Comparison of ENCODE assay signal across 9 cellular contexts in the genomic region with DNA sequence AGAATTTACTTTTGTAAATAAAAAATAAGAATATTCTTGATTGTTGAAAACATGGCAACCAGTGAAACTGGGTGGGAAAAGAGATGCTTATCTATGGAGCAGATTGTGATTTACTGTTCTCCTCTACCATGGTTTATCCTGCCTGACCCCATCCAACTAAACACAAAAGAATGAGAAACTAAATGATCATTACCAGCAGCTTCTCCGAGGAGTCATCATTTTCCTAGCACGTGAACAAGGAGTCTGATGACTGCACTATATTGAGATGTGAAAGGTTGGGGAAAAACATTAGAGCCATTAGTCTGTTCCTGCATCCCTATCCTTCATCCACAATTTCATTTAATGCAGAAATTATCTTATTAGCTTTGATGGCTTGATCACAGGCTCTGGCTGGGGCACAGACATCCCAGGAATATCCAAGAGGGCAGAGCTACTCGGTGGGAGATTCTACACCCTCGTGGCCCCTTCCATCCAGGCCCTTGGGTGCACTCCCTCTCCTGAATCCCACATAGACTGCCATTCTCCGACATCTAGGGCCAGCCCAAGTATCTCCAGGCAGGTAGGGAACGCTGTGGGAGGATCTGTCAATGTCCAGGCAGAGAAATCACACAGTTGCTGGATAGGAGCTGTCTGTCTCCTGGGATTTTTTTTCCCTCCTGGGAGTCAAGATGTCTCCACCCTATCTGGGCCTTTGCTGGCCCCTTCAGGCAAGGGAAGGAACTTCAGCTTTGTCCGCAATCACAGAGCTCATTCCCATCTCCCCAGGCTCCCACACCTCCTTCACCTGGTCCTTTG. TPM values are rescaled to one million over a fixed set of nuclear protein-coding genes. Genes with fewer than 3 reads are reported as not detected.
A peak's percentile ranks its signal among the peaks of the same experiment; 100 is the strongest.
DNase-seq lines count a peak whose midpoint lies in the region; ATAC-seq and TF ChIP-seq lines count a peak whose summit lies in the region.
"Had no signal": no experiment of that assay in that cellular context is flagged by ENCODE, and none has a peak within 500 bp of the region (broad histone marks: within the 10 kb centered on the region; RNA-seq: fewer than 3 reads in every experiment).

No MANE protein-coding gene starts in this region.

- ATAC-seq in left lobe of liver (peak; percentile 81), upper lobe of left lung (ENCODE audit: low FRiP score in 2 of 2) (peak; percentile 64 to 69)

- TF ChIP-seq POLR2A in upper lobe of left lung (IDR thresholded peaks at IDR 0.05), result no peak
- TF ChIP-seq POLR2A in vagina (IDR thresholded peaks at IDR 0.05), result no peak

- H3K27ac Mint-ChIP-seq in brain, result no peak overlapping the region
- H3K27ac Mint-ChIP-seq: IgD-negative memory B cell had no signal

- H3K27me3 Mint-ChIP-seq in brain, result peaks cover 32% of the 10 kb centered on the region

- H3K27me3 ChIP-seq in upper lobe of left lung (no peaks in the 10 kb centered on the region), vagina (no peaks in the 10 kb centered on the region)

- H3K27ac ChIP-seq in upper lobe of left lung (no peak overlapping the region), vagina (no peak overlapping the region)

- intact Hi-C loops in posterior vena cava (cut with DNase I) (no loop called here), vagina (cut with DNase I) (no loop called here)

- H3K4me3 ChIP-seq in upper lobe of left lung, result no peak overlapping the region
- no peak overlapping the region for H3K4me3 ChIP-seq in vagina

- H3K4me1 ChIP-seq in upper lobe of left lung, result no peaks in the 10 kb centered on the region
- H3K4me1 ChIP-seq in vagina, result no peaks in the 10 kb centered on the region

- no peak for TF ChIP-seq EP300 in upper lobe of left lung (IDR thresholded peaks at IDR 0.05)

- no peaks in the 10 kb centered on the region for H3K36me3 Mint-ChIP-seq in brain
- H3K36me3 Mint-ChIP-seq: IgD-negative memory B cell had no signal

- 60 to 66% methylated on average over 6 to 7 of the region's 7 CpGs for WGBS in upper lobe of left lung, 2 donors

- H3K9me3 Mint-ChIP-seq in brain, result peaks cover 0 to 2% (median 0%) of the 10 kb centered on the region in 5 experiments

- TF ChIP-seq CTCF in brain (conservative IDR thresholded peaks at IDR 0.05) (peak; percentile 67 to 70), upper lobe of left lung (IDR thresholded peaks at IDR 0.05) (peak; percentile 40 to 71 (median 62)), vagina (IDR thresholded peaks at IDR 0.05) (peak in 1 of 3 experiments; percentile 36)

- H3K4me1 Mint-ChIP-seq in brain, result no peaks in the 10 kb centered on the region
- H3K4me1 Mint-ChIP-seq: IgD-negative memory B cell had no signal

- H3K36me3 ChIP-seq in upper lobe of left lung, result no peaks in the 10 kb centered on the region
- H3K36me3 ChIP-seq in vagina, result no peaks in the 10 kb centered on the region

- H3K9me3 ChIP-seq in upper lobe of left lung (no peaks in the 10 kb centered on the region), vagina (no peaks in the 10 kb centered on the region)

- DNase-seq in CD1c-positive myeloid dendritic cell (ENCODE audit: extremely low spot score) (peak; percentile 59), GM19240 (ENCODE audit: insufficient read length, low spot score) (peak; percentile 44), NCI-H460 (ENCODE audit: extremely low read depth, low read depth) (peak; percentile 70), left lobe of liver (ENCODE audit: low spot score) (no peak), upper lobe of left lung (peak in 1 of 2 donors; percentile 27), posterior vena cava (ENCODE audit: low spot score) (no peak), vagina (ENCODE audit: extremely low spot score in 2 of 2) (no peak)

- no peak overlapping the region for H3K4me3 Mint-ChIP-seq in brain
- H3K4me3 Mint-ChIP-seq: IgD-negative memory B cell had no signal

RNA-seq across cellular contexts. Expression of gene DHRS4, which starts 43.3 kb away (rescaled TPM):
- 39.0 and 39.2 TPM in 2 replicates for total RNA-seq in NCI-H460 (2014; rRNA removed; shearing (Covaris generic))
- polyA plus RNA-seq in NCI-H460 (2014; cell fraction: nucleus; rRNA removed), result 32.8 and 52.5 TPM in 2 replicates
- polyA plus RNA-seq in brain (ENCODE audit: insufficient read depth, low read depth, low replicate concordance), result 29.5 TPM
- total RNA-seq in left lobe of liver (59.0 TPM), upper lobe of left lung (10 to 100 TPM; 30.3 to 57.9 (median 33.8) TPM), posterior vena cava (10 to 100 TPM; 15.4 to 16.9 TPM), vagina (21.4 TPM)

Comparison
In these comparisons a context has a peak if more than half of its experiments do, and no peak if none do; other contexts are left out.
1. DNase-seq: peak in CD1c-positive myeloid dendritic cell (single experiment), GM19240 (single experiment) and NCI-H460 (single experiment); none in left lobe of liver (single experiment), posterior vena cava (single experiment) and vagina (0 of 2).